ENCODE assay signal across 28 cellular contexts in the genomic region with DNA sequence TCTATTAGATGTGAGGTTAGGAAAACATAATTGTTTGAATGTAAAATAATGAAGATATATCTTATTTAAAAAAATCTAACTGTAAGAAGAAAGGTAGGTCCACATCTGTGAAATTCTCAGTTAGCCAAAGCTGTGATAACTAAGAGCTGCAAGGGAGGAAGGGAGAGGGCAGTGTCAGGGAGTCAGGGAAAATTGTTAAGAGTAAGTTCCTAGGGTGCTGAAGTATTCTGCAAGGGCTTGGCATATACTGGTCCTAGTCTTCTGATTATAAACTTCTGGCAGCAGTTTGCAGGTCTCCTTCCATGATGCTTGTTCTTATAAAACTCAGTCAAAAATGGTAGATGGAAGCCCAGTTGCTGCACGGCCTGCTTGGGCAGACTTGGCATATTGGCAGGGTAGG.
"Had no signal": no experiment of that assay in that cellular context is flagged by ENCODE, and none has a peak within 500 bp of the region (broad histone marks: within the 10 kb centered on the region; RNA-seq: fewer than 3 reads in every experiment).

No MANE protein-coding gene starts in this region.

- ATAC-seq: stimulated activated effector memory CD8-positive, alpha-beta T cell treated with anti-CD3 and anti-CD28 coated beads, Interleukin-12 subunit alpha, Interleukin-12 subunit beta, amount 100 ng/mL, for 72 hours; stimulated activated memory B cell treated with anti-CD40 and anti-IgM and Interleukin-4, amounts not matched to agents 10 μg/mL and 1 μg/mL and 100 μg/mL, for 72 hours; stimulated activated naive B cell treated with anti-CD40 and anti-IgM and Interleukin-4, amounts not matched to agents 10 μg/mL and 1 μg/mL and 100 μg/mL, for 72 hours; stimulated activated naive CD8-positive, alpha-beta T cell treated with anti-CD3 and anti-CD28 coated beads, Interleukin-15, amount 100 ng/mL, for 72 hours; stimulated activated naive CD8-positive, alpha-beta T cell treated with anti-CD3 and anti-CD28 coated beads, Interleukin-15, Interleukin-2, amounts not matched to agents 100 U/mL and 50 U/mL, for 24 hours; upper lobe of right lung had no signal

- H3K4me1 ChIP-seq: suprapubic skin, testis, thyroid gland, tibial nerve, transverse colon, upper lobe of left lung, upper lobe of right lung, uterus, vagina had no signal

- H3K27ac ChIP-seq: stomach, suprapubic skin, testis, thoracic aorta, thyroid gland, tibial artery, tibial nerve, transverse colon, upper lobe of left lung, upper lobe of right lung, uterus, vagina had no signal

- H3K4me1 Mint-ChIP-seq: stimulated activated effector memory CD8-positive, alpha-beta T cell treated with anti-CD3 and anti-CD28 coated beads, Interleukin-12 subunit alpha, Interleukin-12 subunit beta, amount 100 ng/mL, for 72 hours; stimulated activated memory B cell treated with anti-CD40 and anti-IgM and Interleukin-4, amounts not matched to agents 10 μg/mL and 1 μg/mL and 100 μg/mL, for 72 hours; stimulated activated naive B cell treated with anti-CD40 and anti-IgM and Interleukin-4, amounts not matched to agents 10 μg/mL and 1 μg/mL and 100 μg/mL, for 72 hours; stimulated activated naive CD8-positive, alpha-beta T cell treated with anti-CD3 and anti-CD28 coated beads, Interleukin-15, amount 100 ng/mL, for 72 hours had no signal

- H3K9me3 ChIP-seq: stomach, suprapubic skin, testis, thoracic aorta, thyroid gland, tibial artery, tibial nerve, transverse colon, upper lobe of left lung, upper lobe of right lung, uterus, vagina had no signal

- H3K9me3 Mint-ChIP-seq: stimulated activated effector memory CD8-positive, alpha-beta T cell treated with anti-CD3 and anti-CD28 coated beads, Interleukin-12 subunit alpha, Interleukin-12 subunit beta, amount 100 ng/mL, for 72 hours; type B pancreatic cell had no signal

- H3K27me3 ChIP-seq: stomach, suprapubic skin, testis, thyroid gland, tibial artery, tibial nerve, transverse colon, upper lobe of left lung, upper lobe of right lung, uterus, vagina had no signal

- DNase-seq: stimulated activated CD4-positive, alpha-beta T cell treated with anti-CD3 and anti-CD28 coated beads, Interleukin-2, amount 100 ng/mL, for 48 hours; stimulated activated CD4-positive, alpha-beta T cell treated with anti-CD3 and anti-CD28 coated beads, Interleukin-4, amount 100 ng/mL, for 1 hour; stimulated activated CD4-positive, alpha-beta T cell treated with anti-CD3 and anti-CD28 coated beads, Interleukin-4, amount 100 ng/mL, for 24 hours; stimulated activated CD4-positive, alpha-beta T cell treated with anti-CD3 and anti-CD28 coated beads, Interleukin-4, amount 100 ng/mL, for 4 hours; stimulated activated CD8-positive, alpha-beta memory T cell treated with anti-CD3 and anti-CD28 coated beads, Interleukin-4, amount 100 ng/mL, for 48 hours; stimulated activated naive B cell treated with anti-CD40 and anti-IgM and Interleukin-4, amounts not matched to agents 10 μg/mL and 1 μg/mL and 100 μg/mL, for 72 hours; stimulated activated naive CD4-positive, alpha-beta T cell; stimulated activated naive CD4-positive, alpha-beta T cell treated with Interleukin-2 at 50 U/mL for 16 hours; stimulated activated naive CD8-positive, alpha-beta T cell treated with anti-CD3 and anti-CD28 coated beads, Interleukin-15, amount 100 ng/mL, for 72 hours; stimulated activated naive CD8-positive, alpha-beta T cell treated with anti-CD3 and anti-CD28 coated beads, Interleukin-15, Interleukin-2, amounts not matched to agents 100 U/mL and 50 U/mL, for 24 hours; stomach; substantia nigra; testis; thyroid gland; tibial artery; transverse colon; trophoblast cell; upper lobe of left lung; upper lobe of right lung; uterus had no signal

- H3K27me3 Mint-ChIP-seq: stimulated activated naive CD8-positive, alpha-beta T cell treated with anti-CD3 and anti-CD28 coated beads, Interleukin-15, amount 100 ng/mL, for 72 hours had no signal

- H3K36me3 ChIP-seq: stomach, suprapubic skin, thoracic aorta, thyroid gland, tibial artery, tibial nerve, transverse colon, upper lobe of left lung, upper lobe of right lung, uterus, vagina had no signal

- H3K27ac Mint-ChIP-seq: stimulated activated effector memory CD8-positive, alpha-beta T cell treated with anti-CD3 and anti-CD28 coated beads, Interleukin-12 subunit alpha, Interleukin-12 subunit beta, amount 100 ng/mL, for 72 hours; stimulated activated memory B cell treated with anti-CD40 and anti-IgM and Interleukin-4, amounts not matched to agents 10 μg/mL and 1 μg/mL and 100 μg/mL, for 72 hours; stimulated activated naive B cell treated with anti-CD40 and anti-IgM and Interleukin-4, amounts not matched to agents 10 μg/mL and 1 μg/mL and 100 μg/mL, for 72 hours; stimulated activated naive CD8-positive, alpha-beta T cell treated with anti-CD3 and anti-CD28 coated beads, Interleukin-15, amount 100 ng/mL, for 72 hours; stimulated activated naive CD8-positive, alpha-beta T cell treated with anti-CD3 and anti-CD28 coated beads, Interleukin-15, Interleukin-2, amounts not matched to agents 100 ng/mL and 50 ng/mL, for 24 hours; type B pancreatic cell had no signal

- H3K36me3 Mint-ChIP-seq: stimulated activated effector memory CD8-positive, alpha-beta T cell treated with anti-CD3 and anti-CD28 coated beads, Interleukin-12 subunit alpha, Interleukin-12 subunit beta, amount 100 ng/mL, for 72 hours; stimulated activated memory B cell treated with anti-CD40 and anti-IgM and Interleukin-4, amounts not matched to agents 10 μg/mL and 1 μg/mL and 100 μg/mL, for 72 hours; stimulated activated naive B cell treated with anti-CD40 and anti-IgM and Interleukin-4, amounts not matched to agents 10 μg/mL and 1 μg/mL and 100 μg/mL, for 72 hours; type B pancreatic cell had no signal

- H3K4me3 ChIP-seq: stomach, suprapubic skin, testis, thoracic aorta, thyroid gland, tibial artery, tibial nerve, transverse colon, upper lobe of left lung, upper lobe of right lung, uterus, vagina had no signal

- H3K4me3 Mint-ChIP-seq: stimulated activated effector memory CD8-positive, alpha-beta T cell treated with anti-CD3 and anti-CD28 coated beads, Interleukin-12 subunit alpha, Interleukin-12 subunit beta, amount 100 ng/mL, for 72 hours; stimulated activated memory B cell treated with anti-CD40 and anti-IgM and Interleukin-4, amounts not matched to agents 10 μg/mL and 1 μg/mL and 100 μg/mL, for 72 hours; stimulated activated naive B cell treated with anti-CD40 and anti-IgM and Interleukin-4, amounts not matched to agents 10 μg/mL and 1 μg/mL and 100 μg/mL, for 72 hours; stimulated activated naive CD8-positive, alpha-beta T cell treated with anti-CD3 and anti-CD28 coated beads, Interleukin-15, amount 100 ng/mL, for 72 hours; stimulated activated naive CD8-positive, alpha-beta T cell treated with anti-CD3 and anti-CD28 coated beads, Interleukin-15, Interleukin-2, amounts not matched to agents 100 ng/mL and 50 ng/mL, for 24 hours; type B pancreatic cell had no signal
